Comparison of ENCODE assay signal across 1 cellular context in the genomic region with DNA sequence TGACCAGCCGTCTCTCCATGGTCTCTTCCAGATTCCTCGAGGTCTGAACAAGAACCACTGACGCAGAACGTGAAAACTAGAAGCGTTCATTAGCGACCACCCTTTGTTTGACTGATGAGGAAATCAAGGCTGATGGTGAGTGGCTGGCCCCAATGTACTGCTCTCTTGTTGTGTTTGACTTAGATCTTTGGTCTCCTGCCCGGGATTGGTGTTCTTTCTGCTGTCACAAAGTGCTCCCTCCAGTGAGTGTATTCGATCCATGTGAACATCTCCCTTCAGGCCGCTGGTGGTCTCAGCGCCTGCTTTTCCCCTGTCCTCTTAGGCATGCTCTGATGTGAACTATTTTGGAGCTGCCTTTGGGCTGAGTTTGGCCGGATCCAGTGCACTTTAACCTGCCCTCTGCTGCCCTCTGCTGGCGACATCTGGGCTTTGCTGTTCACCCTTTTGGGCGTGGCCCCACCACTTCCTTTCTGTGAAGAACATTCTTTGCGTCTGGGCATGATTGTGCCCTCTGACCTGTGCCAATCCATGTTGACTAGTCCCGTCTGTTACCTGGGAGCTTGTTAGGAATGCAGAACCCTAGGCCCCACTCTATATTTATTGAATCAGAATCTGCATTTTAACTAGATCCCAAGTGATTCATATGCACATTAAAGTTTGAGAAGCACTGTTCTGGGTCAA.
TF ChIP-seq lines count a peak whose summit lies in the region.

No MANE protein-coding gene starts in this region.

TF ChIP-seq in HepG2, 621 proteins besides CTCF, POLR2A, EP300 and RAD21 (continued from another document and continues in another):
- TF ChIP-seq, protein P1, sequence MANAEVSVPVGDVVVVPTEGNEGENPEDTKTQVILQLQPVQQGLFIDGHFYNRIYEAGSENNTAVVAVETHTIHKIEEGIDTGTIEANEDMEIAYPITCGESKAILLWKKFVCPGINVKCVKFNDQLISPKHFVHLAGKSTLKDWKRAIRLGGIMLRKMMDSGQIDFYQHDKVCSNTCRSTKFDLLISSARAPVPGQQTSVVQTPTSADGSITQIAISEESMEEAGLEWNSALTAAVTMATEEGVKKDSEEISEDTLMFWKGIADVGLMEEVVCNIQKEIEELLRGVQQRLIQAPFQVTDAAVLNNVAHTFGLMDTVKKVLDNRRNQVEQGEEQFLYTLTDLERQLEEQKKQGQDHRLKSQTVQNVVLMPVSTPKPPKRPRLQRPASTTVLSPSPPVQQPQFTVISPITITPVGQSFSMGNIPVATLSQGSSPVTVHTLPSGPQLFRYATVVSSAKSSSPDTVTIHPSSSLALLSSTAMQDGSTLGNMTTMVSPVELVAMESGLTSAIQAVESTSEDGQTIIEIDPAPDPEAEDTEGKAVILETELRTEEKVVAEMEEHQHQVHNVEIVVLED (CRISPR knock-in tag; IDR thresholded peaks at IDR 0.05; ENCODE audit: borderline replicate concordance), result peak; percentile 72; the same call in 1 of the 2 replicates
- peak; percentile 90 for TF ChIP-seq ZBTB38 (CRISPR knock-in tag; IDR thresholded peaks at IDR 0.05)
- TF ChIP-seq, protein P2, sequence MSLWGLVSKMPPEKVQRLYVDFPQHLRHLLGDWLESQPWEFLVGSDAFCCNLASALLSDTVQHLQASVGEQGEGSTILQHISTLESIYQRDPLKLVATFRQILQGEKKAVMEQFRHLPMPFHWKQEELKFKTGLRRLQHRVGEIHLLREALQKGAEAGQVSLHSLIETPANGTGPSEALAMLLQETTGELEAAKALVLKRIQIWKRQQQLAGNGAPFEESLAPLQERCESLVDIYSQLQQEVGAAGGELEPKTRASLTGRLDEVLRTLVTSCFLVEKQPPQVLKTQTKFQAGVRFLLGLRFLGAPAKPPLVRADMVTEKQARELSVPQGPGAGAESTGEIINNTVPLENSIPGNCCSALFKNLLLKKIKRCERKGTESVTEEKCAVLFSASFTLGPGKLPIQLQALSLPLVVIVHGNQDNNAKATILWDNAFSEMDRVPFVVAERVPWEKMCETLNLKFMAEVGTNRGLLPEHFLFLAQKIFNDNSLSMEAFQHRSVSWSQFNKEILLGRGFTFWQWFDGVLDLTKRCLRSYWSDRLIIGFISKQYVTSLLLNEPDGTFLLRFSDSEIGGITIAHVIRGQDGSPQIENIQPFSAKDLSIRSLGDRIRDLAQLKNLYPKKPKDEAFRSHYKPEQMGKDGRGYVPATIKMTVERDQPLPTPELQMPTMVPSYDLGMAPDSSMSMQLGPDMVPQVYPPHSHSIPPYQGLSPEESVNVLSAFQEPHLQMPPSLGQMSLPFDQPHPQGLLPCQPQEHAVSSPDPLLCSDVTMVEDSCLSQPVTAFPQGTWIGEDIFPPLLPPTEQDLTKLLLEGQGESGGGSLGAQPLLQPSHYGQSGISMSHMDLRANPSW (CRISPR knock-in tag; IDR thresholded peaks at IDR 0.05; ENCODE audit: borderline replicate concordance), result no peak
- no peak for TF ChIP-seq RFX5 (IDR thresholded peaks at IDR 0.05; ENCODE audit: low read depth, low read length)
- TF ChIP-seq, protein P3, sequence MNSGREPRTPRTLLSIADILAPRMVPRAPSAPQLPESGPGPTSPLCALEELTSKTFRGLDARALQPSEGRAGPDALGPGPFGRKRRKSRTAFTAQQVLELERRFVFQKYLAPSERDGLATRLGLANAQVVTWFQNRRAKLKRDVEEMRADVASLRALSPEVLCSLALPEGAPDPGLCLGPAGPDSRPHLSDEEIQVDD (CRISPR knock-in tag; IDR thresholded peaks at IDR 0.05; ENCODE audit: borderline replicate concordance), result no peak
- TF ChIP-seq, protein P4, sequence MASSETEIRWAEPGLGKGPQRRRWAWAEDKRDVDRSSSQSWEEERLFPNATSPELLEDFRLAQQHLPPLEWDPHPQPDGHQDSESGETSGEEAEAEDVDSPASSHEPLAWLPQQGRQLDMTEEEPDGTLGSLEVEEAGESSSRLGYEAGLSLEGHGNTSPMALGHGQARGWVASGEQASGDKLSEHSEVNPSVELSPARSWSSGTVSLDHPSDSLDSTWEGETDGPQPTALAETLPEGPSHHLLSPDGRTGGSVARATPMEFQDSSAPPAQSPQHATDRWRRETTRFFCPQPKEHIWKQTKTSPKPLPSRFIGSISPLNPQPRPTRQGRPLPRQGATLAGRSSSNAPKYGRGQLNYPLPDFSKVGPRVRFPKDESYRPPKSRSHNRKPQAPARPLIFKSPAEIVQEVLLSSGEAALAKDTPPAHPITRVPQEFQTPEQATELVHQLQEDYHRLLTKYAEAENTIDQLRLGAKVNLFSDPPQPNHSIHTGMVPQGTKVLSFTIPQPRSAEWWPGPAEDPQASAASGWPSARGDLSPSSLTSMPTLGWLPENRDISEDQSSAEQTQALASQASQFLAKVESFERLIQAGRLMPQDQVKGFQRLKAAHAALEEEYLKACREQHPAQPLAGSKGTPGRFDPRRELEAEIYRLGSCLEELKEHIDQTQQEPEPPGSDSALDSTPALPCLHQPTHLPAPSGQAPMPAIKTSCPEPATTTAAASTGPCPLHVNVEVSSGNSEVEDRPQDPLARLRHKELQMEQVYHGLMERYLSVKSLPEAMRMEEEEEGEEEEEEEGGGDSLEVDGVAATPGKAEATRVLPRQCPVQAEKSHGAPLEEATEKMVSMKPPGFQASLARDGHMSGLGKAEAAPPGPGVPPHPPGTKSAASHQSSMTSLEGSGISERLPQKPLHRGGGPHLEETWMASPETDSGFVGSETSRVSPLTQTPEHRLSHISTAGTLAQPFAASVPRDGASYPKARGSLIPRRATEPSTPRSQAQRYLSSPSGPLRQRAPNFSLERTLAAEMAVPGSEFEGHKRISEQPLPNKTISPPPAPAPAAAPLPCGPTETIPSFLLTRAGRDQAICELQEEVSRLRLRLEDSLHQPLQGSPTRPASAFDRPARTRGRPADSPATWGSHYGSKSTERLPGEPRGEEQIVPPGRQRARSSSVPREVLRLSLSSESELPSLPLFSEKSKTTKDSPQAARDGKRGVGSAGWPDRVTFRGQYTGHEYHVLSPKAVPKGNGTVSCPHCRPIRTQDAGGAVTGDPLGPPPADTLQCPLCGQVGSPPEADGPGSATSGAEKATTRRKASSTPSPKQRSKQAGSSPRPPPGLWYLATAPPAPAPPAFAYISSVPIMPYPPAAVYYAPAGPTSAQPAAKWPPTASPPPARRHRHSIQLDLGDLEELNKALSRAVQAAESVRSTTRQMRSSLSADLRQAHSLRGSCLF (CRISPR knock-in tag; IDR thresholded peaks at IDR 0.05; ENCODE audit: borderline replicate concordance), result no peak
- TF ChIP-seq ZFP36 (IDR thresholded peaks at IDR 0.05; ENCODE audit: borderline replicate concordance, low read depth, low read length, partially characterized antibody), result peak; percentile 65
- TF ChIP-seq, protein P5, sequence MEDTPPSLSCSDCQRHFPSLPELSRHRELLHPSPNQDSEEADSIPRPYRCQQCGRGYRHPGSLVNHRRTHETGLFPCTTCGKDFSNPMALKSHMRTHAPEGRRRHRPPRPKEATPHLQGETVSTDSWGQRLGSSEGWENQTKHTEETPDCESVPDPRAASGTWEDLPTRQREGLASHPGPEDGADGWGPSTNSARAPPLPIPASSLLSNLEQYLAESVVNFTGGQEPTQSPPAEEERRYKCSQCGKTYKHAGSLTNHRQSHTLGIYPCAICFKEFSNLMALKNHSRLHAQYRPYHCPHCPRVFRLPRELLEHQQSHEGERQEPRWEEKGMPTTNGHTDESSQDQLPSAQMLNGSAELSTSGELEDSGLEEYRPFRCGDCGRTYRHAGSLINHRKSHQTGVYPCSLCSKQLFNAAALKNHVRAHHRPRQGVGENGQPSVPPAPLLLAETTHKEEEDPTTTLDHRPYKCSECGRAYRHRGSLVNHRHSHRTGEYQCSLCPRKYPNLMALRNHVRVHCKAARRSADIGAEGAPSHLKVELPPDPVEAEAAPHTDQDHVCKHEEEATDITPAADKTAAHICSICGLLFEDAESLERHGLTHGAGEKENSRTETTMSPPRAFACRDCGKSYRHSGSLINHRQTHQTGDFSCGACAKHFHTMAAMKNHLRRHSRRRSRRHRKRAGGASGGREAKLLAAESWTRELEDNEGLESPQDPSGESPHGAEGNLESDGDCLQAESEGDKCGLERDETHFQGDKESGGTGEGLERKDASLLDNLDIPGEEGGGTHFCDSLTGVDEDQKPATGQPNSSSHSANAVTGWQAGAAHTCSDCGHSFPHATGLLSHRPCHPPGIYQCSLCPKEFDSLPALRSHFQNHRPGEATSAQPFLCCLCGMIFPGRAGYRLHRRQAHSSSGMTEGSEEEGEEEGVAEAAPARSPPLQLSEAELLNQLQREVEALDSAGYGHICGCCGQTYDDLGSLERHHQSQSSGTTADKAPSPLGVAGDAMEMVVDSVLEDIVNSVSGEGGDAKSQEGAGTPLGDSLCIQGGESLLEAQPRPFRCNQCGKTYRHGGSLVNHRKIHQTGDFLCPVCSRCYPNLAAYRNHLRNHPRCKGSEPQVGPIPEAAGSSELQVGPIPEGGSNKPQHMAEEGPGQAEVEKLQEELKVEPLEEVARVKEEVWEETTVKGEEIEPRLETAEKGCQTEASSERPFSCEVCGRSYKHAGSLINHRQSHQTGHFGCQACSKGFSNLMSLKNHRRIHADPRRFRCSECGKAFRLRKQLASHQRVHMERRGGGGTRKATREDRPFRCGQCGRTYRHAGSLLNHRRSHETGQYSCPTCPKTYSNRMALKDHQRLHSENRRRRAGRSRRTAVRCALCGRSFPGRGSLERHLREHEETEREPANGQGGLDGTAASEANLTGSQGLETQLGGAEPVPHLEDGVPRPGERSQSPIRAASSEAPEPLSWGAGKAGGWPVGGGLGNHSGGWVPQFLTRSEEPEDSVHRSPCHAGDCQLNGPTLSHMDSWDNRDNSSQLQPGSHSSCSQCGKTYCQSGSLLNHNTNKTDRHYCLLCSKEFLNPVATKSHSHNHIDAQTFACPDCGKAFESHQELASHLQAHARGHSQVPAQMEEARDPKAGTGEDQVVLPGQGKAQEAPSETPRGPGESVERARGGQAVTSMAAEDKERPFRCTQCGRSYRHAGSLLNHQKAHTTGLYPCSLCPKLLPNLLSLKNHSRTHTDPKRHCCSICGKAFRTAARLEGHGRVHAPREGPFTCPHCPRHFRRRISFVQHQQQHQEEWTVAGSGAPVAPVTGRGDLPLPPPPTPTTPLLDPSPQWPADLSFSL (CRISPR knock-in tag; IDR thresholded peaks at IDR 0.05), result no peak
- TF ChIP-seq ZNF878 (CRISPR knock-in tag; IDR thresholded peaks at IDR 0.05), result no peak
- TF ChIP-seq, protein P6, sequence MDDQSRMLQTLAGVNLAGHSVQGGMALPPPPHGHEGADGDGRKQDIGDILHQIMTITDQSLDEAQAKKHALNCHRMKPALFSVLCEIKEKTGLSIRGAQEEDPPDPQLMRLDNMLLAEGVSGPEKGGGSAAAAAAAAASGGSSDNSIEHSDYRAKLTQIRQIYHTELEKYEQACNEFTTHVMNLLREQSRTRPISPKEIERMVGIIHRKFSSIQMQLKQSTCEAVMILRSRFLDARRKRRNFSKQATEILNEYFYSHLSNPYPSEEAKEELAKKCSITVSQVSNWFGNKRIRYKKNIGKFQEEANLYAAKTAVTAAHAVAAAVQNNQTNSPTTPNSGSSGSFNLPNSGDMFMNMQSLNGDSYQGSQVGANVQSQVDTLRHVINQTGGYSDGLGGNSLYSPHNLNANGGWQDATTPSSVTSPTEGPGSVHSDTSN (CRISPR knock-in tag; IDR thresholded peaks at IDR 0.05; ENCODE audit: borderline replicate concordance), result no peak
- TF ChIP-seq ZNF75D (CRISPR knock-in tag; IDR thresholded peaks at IDR 0.05; ENCODE audit: borderline replicate concordance), result no peak
- 0 out of 2 replicates have a peak, but pooled peaks have one; percentile 46 for TF ChIP-seq ZNF839 (CRISPR knock-in tag; IDR thresholded peaks at IDR 0.05; ENCODE audit: borderline replicate concordance)
- TF ChIP-seq ZNF432 (CRISPR knock-in tag; IDR thresholded peaks at IDR 0.05; ENCODE audit: borderline replicate concordance), result no peak
- TF ChIP-seq ZNF678 (CRISPR knock-in tag; IDR thresholded peaks at IDR 0.05), result no peak
- TF ChIP-seq AGO1 (IDR thresholded peaks at IDR 0.05; ENCODE audit: low read depth, low read length, poor library complexity, severe bottlenecking), result no peak
- TF ChIP-seq, protein P7, sequence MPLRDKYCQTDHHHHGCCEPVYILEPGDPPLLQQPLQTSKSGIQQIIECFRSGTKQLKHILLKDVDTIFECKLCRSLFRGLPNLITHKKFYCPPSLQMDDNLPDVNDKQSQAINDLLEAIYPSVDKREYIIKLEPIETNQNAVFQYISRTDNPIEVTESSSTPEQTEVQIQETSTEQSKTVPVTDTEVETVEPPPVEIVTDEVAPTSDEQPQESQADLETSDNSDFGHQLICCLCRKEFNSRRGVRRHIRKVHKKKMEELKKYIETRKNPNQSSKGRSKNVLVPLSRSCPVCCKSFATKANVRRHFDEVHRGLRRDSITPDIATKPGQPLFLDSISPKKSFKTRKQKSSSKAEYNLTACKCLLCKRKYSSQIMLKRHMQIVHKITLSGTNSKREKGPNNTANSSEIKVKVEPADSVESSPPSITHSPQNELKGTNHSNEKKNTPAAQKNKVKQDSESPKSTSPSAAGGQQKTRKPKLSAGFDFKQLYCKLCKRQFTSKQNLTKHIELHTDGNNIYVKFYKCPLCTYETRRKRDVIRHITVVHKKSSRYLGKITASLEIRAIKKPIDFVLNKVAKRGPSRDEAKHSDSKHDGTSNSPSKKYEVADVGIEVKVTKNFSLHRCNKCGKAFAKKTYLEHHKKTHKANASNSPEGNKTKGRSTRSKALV (CRISPR knock-in tag; IDR thresholded peaks at IDR 0.05), result no peak; the same call in 1 of the 2 replicates
- TF ChIP-seq ZC3H13 (CRISPR knock-in tag; IDR thresholded peaks at IDR 0.05), result peak; percentile 64; the same call in 1 of the 2 replicates
- TF ChIP-seq ASH2L (IDR thresholded peaks at IDR 0.05; ENCODE audit: insufficient read length, low read depth, low read length), result peak; percentile 71
- no peak for TF ChIP-seq ZNF30 (CRISPR knock-in tag; IDR thresholded peaks at IDR 0.05)
- TF ChIP-seq, protein P8, sequence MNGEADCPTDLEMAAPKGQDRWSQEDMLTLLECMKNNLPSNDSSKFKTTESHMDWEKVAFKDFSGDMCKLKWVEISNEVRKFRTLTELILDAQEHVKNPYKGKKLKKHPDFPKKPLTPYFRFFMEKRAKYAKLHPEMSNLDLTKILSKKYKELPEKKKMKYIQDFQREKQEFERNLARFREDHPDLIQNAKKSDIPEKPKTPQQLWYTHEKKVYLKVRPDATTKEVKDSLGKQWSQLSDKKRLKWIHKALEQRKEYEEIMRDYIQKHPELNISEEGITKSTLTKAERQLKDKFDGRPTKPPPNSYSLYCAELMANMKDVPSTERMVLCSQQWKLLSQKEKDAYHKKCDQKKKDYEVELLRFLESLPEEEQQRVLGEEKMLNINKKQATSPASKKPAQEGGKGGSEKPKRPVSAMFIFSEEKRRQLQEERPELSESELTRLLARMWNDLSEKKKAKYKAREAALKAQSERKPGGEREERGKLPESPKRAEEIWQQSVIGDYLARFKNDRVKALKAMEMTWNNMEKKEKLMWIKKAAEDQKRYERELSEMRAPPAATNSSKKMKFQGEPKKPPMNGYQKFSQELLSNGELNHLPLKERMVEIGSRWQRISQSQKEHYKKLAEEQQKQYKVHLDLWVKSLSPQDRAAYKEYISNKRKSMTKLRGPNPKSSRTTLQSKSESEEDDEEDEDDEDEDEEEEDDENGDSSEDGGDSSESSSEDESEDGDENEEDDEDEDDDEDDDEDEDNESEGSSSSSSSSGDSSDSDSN (CRISPR knock-in tag; IDR thresholded peaks at IDR 0.05), result peak; percentile 52; the same call in 1 of the 2 replicates
- no peak for TF ChIP-seq ZNF33A (CRISPR knock-in tag; IDR thresholded peaks at IDR 0.05; ENCODE audit: borderline replicate concordance)
- TF ChIP-seq, protein P9, sequence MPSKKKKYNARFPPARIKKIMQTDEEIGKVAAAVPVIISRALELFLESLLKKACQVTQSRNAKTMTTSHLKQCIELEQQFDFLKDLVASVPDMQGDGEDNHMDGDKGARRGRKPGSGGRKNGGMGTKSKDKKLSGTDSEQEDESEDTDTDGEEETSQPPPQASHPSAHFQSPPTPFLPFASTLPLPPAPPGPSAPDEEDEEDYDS (CRISPR knock-in tag; IDR thresholded peaks at IDR 0.05), result no peak
- peak; percentile 38; the same call in 1 of the 2 replicates for TF ChIP-seq TAF1 (CRISPR knock-in tag; IDR thresholded peaks at IDR 0.05)
- TF ChIP-seq NFKBIZ (CRISPR knock-in tag; IDR thresholded peaks at IDR 0.05), result peak; percentile 86
- peak; percentile 99 for TF ChIP-seq ZMYM4 (CRISPR knock-in tag; IDR thresholded peaks at IDR 0.05)
